In the genomic region with DNA sequence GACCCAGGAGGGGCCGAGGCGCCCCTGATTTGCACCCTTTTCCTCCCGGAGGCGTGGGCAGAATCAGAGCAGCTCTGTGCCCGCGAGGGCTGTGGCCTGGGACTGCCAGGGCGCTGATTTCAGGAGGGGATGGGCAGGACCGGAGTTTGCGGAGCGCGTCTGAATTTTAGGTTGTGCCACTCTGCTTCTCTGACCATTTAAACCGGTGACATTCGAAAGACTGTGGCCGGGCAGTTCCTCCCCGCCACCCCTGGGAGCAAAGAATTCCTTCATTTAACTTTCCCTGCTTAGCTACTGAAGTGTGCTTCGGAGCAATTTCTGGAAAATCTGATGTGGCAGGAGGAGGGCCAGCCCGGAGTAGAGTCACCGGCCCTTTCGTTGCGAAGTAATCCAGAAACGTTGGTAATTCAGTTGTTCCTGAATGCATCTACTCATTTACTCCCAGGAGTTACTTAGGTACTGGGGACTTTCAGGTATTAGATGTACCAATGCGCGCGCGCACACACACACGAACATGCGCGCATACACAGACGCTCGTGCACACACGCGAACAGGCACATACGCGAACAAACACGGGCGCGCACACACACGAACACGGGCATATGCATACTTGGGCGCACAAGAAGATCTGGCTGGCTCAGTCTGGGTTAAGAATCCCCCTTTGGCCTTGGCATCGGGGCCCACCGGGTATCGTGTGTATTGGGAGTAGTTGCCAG, we compare ENCODE assay signal across 8 cellular contexts. TPM values are rescaled to one million over a fixed set of nuclear protein-coding genes. Genes with fewer than 3 reads are reported as not detected.
DNase-seq lines count a peak whose midpoint lies in the region; ATAC-seq and TF ChIP-seq lines count a peak whose summit lies in the region.

No MANE protein-coding gene starts in this region.

- peak overlapping the region; percentile 58 to 90 (median 70) for H3K4me3 ChIP-seq in breast epithelium
- H3K4me3 ChIP-seq in gastrocnemius medialis, result peak overlapping the region; percentile 45 to 68 (median 58)

- in situ Hi-C loops in gastrocnemius medialis (cut with MboI; ENCODE audit: low sequenced_read_pairs in 4 of 4), result loop anchor here in 2 of 4 donors (25.0 kb wide), 1 partner anchor 607 kb away; no protein-coding TSS in a partner anchor

- H3K9me3 ChIP-seq in breast epithelium (no peaks in the 10 kb centered on the region), gastrocnemius medialis (no peaks in the 10 kb centered on the region)

- DNase-seq in NCI-H2081 (lab: John Stamatoyannopoulos, UW) (peak; percentile 2 to 41), NCI-H2081 treated with DMSO at 0.1 percent for 48 hours (lab: John Stamatoyannopoulos, UW) (no peak), NCI-H748 (lab: John Stamatoyannopoulos, UW; ENCODE audit: unreplicated experiment) (peak; percentile 77), breast epithelium (ENCODE audit: low spot score in 2 of 2) (peak; percentile 36 to 57), immature natural killer cell (no peak), gastrocnemius medialis (no peak), AML-193 (lab: John Stamatoyannopoulos, UW) (no peak)
- DNase-seq in activated CD4-positive, CD25-positive, alpha-beta regulatory T cell treated with anti-CD3 and anti-CD28 coated beads, Interleukin-2, amount 50 U/mL, for 72 hours, result no peak

- no peak for ATAC-seq in gastrocnemius medialis

- H3K27ac Mint-ChIP-seq in immature natural killer cell, result no peak overlapping the region

- H3K4me1 ChIP-seq in breast epithelium (peaks cover 0 to 5% of the 10 kb centered on the region in 2 donors), gastrocnemius medialis (no peaks in the 10 kb centered on the region)

- H3K27me3 ChIP-seq in breast epithelium (no peaks in the 10 kb centered on the region), gastrocnemius medialis (peaks cover 9 to 28% (median 10%) of the 10 kb centered on the region in 3 donors)

- TF ChIP-seq POLR2A in breast epithelium (IDR thresholded peaks at IDR 0.05) (no peak), gastrocnemius medialis (IDR thresholded peaks at IDR 0.05) (no peak)

- peaks cover 2 to 8% of the 10 kb centered on the region in 2 donors for H3K4me1 Mint-ChIP-seq in immature natural killer cell

- no peaks in the 10 kb centered on the region for H3K9me3 Mint-ChIP-seq in immature natural killer cell

- intact Hi-C loops in breast epithelium (cut with DNase I; ENCODE audit: low total_unique reads), result no loop called here
- intact Hi-C loops in gastrocnemius medialis (cut with DNase I; ENCODE audit: low total_unique reads), result no loop called here

- TF ChIP-seq CTCF in breast epithelium (IDR thresholded peaks at IDR 0.05) (peak in 1 of 3 donors; percentile 19), gastrocnemius medialis (IDR thresholded peaks at IDR 0.05 in 4 of 5, conservative IDR thresholded peaks at IDR 0.05 in 1 of 5) (no peak)

- peak overlapping the region; percentile 18 to 56 (median 36) for H3K4me3 Mint-ChIP-seq in immature natural killer cell

- no peaks in the 10 kb centered on the region for H3K36me3 ChIP-seq in breast epithelium
- no peaks in the 10 kb centered on the region for H3K36me3 ChIP-seq in gastrocnemius medialis

- H3K27me3 Mint-ChIP-seq in immature natural killer cell (ENCODE audit: low read depth in 3 of 3), result peaks cover 5 to 51% (median 15%) of the 10 kb centered on the region in 3 donors

- H3K27ac ChIP-seq in breast epithelium (peak overlapping the region; percentile 88 to 96), gastrocnemius medialis (no peak overlapping the region)

- H3K36me3 Mint-ChIP-seq in immature natural killer cell, result no peaks in the 10 kb centered on the region

RNA-seq across cellular contexts. Expression of a gene that starts 0.6 kb away (rescaled TPM):
- total RNA-seq in breast epithelium (1 to 10 TPM; 3.5 to 9.8 (median 9.4) TPM), gastrocnemius medialis (under 1 TPM in 2 of 4 donors, not detected in 2; 0.04 to 0.05 TPM)
- polyA plus RNA-seq in immature natural killer cell, result under 1 TPM in 1 of 3 donors, not detected in 2; 0.78 TPM

RNA-seq across cellular contexts. Expression of a gene that starts 42.5 kb away (rescaled TPM):
- 10 to 100 TPM; 25.3 to 34.1 (median 32.1) TPM for total RNA-seq in breast epithelium
- polyA plus RNA-seq in immature natural killer cell, result 10 to 100 TPM in 1 of 3 donors, 1 to 10 TPM in 2; 6.4 to 13.3 (median 7.5) TPM
- 1 to 10 TPM; 6.4 to 9.6 (median 8.4) TPM for total RNA-seq in gastrocnemius medialis

Comparison
In these comparisons a context has a peak if more than half of its experiments do, and no peak if none do; other contexts are left out.
1. DNase-seq: peak in NCI-H2081 (2 of 2), NCI-H748 (single experiment) and breast epithelium (2 of 2); none in NCI-H2081 treated with DMSO at 0.1 percent for 48 hours (single experiment), immature natural killer cell (0 of 3), gastrocnemius medialis (0 of 2), activated CD4-positive, CD25-positive, alpha-beta regulatory T cell treated with anti-CD3 and anti-CD28 coated beads, Interleukin-2, amount 50 U/mL, for 72 hours (single experiment) and AML-193 (0 of 2).
2. H3K27ac ChIP-seq: peak in breast epithelium (2 of 2); none in gastrocnemius medialis (0 of 4).
3. RNA of a gene that starts 0.6 kb away (total RNA-seq): 3.5 to 9.8 TPM in breast epithelium; 0.04 to 0.05 TPM in gastrocnemius medialis; every median in the first group is over 4 times any median in the second.